In the genomic region with DNA sequence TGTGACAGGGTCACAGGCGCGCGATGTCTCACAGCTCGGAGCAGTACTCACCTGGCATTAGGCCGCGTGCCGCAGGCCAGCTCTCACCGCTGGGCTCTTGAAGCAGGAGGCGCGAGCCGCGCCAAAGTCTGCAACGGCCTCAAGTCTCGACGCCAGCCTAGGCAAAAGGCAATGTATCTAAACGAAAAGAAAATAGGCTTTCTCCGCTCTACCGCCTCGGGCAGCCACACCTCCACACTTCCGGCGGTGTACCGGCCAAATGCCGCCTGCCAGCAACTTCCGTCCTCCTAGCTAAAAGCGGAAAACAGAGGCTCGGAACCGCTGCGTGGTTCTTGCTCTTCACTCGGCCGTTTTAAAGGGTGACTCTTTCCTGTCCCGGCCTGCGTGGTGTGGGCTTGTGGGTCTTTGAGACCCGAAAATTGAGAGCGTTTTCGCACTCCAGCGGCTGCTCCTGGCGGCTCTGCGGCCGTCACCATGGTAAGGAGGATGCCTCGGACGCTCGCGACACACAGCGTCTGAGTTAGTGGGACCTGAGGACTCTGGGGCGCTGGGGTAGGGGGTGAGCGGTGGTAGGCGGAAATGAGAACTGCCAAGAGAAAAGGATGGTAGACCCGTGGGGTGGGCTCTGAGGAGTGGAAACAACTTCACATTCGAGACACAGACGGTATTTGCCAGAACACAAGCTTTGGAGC, we compare ENCODE assay signal across 1 cellular context.
A peak's percentile ranks its signal among the peaks of the same experiment; 100 is the strongest.
TF ChIP-seq lines count a peak whose summit lies in the region.

A gene with protein sequence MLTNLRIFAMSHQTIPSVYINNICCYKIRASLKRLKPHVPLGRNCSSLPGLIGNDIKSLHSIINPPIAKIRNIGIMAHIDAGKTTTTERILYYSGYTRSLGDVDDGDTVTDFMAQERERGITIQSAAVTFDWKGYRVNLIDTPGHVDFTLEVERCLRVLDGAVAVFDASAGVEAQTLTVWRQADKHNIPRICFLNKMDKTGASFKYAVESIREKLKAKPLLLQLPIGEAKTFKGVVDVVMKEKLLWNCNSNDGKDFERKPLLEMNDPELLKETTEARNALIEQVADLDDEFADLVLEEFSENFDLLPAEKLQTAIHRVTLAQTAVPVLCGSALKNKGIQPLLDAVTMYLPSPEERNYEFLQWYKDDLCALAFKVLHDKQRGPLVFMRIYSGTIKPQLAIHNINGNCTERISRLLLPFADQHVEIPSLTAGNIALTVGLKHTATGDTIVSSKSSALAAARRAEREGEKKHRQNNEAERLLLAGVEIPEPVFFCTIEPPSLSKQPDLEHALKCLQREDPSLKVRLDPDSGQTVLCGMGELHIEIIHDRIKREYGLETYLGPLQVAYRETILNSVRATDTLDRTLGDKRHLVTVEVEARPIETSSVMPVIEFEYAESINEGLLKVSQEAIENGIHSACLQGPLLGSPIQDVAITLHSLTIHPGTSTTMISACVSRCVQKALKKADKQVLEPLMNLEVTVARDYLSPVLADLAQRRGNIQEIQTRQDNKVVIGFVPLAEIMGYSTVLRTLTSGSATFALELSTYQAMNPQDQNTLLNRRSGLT (minus strand): TSS at position 231 of the 692 bp plus-strand sequence. CDS start 3,375 bp downstream, outside the sequence.
Gene NSA2 (plus strand): TSS at position 363 of the 692 bp plus-strand sequence. CDS start 112 bp downstream, at position 475.

TF ChIP-seq in K562, 482 proteins besides CTCF, POLR2A, EP300 and RAD21 (continued from another document and continues in another):
- TF ChIP-seq, protein P1, sequence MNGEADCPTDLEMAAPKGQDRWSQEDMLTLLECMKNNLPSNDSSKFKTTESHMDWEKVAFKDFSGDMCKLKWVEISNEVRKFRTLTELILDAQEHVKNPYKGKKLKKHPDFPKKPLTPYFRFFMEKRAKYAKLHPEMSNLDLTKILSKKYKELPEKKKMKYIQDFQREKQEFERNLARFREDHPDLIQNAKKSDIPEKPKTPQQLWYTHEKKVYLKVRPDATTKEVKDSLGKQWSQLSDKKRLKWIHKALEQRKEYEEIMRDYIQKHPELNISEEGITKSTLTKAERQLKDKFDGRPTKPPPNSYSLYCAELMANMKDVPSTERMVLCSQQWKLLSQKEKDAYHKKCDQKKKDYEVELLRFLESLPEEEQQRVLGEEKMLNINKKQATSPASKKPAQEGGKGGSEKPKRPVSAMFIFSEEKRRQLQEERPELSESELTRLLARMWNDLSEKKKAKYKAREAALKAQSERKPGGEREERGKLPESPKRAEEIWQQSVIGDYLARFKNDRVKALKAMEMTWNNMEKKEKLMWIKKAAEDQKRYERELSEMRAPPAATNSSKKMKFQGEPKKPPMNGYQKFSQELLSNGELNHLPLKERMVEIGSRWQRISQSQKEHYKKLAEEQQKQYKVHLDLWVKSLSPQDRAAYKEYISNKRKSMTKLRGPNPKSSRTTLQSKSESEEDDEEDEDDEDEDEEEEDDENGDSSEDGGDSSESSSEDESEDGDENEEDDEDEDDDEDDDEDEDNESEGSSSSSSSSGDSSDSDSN (IDR thresholded peaks at IDR 0.05; ENCODE audit: borderline replicate concordance in 1 of 2, low read depth in 2 of 2, low read length in 2 of 2) = peak; percentile 85 to 91; a peak in 3 of 4 replicates
- TF ChIP-seq ZNF639 (CRISPR knock-in tag; conservative IDR thresholded peaks at IDR 0.05 in 1 of 2, IDR thresholded peaks at IDR 0.05 in 1 of 2) = no peak; a peak in 1 of 4 replicates
- peak; percentile 55 for TF ChIP-seq VEZF1 (CRISPR knock-in tag; IDR thresholded peaks at IDR 0.05)
- 0 out of 2 replicates have a peak, but pooled peaks have one; percentile 18 for TF ChIP-seq KLF6 (CRISPR knock-in tag; IDR thresholded peaks at IDR 0.05; ENCODE audit: borderline replicate concordance)
- TF ChIP-seq, protein P2, sequence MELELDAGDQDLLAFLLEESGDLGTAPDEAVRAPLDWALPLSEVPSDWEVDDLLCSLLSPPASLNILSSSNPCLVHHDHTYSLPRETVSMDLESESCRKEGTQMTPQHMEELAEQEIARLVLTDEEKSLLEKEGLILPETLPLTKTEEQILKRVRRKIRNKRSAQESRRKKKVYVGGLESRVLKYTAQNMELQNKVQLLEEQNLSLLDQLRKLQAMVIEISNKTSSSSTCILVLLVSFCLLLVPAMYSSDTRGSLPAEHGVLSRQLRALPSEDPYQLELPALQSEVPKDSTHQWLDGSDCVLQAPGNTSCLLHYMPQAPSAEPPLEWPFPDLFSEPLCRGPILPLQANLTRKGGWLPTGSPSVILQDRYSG (tag; conservative IDR thresholded peaks at IDR 0.05; ENCODE audit: low read depth) = 0 out of 2 replicates have a peak, but pooled peaks have one; percentile 53
- TF ChIP-seq NFRKB (IDR thresholded peaks at IDR 0.05; ENCODE audit: low read depth) = peak; percentile 40; the same call in 1 of the 2 replicates
- no peak for TF ChIP-seq ZNF696 (CRISPR knock-in tag; conservative IDR thresholded peaks at IDR 0.05)
- peak; percentile 94 for TF ChIP-seq EP400 (IDR thresholded peaks at IDR 0.05)
- 0 out of 4 replicates have a peak, but pooled peaks of 1 of the 2 experiments have one; percentile 11 for TF ChIP-seq TBL1XR1 (IDR thresholded peaks at IDR 0.05; ENCODE audit: low read length in 2 of 2)
- TF ChIP-seq KAT7 (CRISPR knock-in tag; IDR thresholded peaks at IDR 0.05; ENCODE audit: borderline replicate concordance) = peak; percentile 39; the same call in 1 of the 2 replicates
- peak; percentile 98 to 100 (median 100) for TF ChIP-seq ZBTB11 (CRISPR knock-in tag; IDR thresholded peaks at IDR 0.05)
- no peak for TF ChIP-seq ZNF134 (CRISPR knock-in tag; conservative IDR thresholded peaks at IDR 0.05)
- no peak for TF ChIP-seq STAT6 (CRISPR knock-in tag; IDR thresholded peaks at IDR 0.05)
- TF ChIP-seq TCF7 (IDR thresholded peaks at IDR 0.05; ENCODE audit: borderline replicate concordance) = peak; percentile 89; the same call in 1 of the 2 replicates
- peak; percentile 18; the same call in 1 of the 2 replicates for TF ChIP-seq SPI1 (IDR thresholded peaks at IDR 0.05; ENCODE audit: borderline replicate concordance, low read depth, low read length)
- TF ChIP-seq, protein P3, sequence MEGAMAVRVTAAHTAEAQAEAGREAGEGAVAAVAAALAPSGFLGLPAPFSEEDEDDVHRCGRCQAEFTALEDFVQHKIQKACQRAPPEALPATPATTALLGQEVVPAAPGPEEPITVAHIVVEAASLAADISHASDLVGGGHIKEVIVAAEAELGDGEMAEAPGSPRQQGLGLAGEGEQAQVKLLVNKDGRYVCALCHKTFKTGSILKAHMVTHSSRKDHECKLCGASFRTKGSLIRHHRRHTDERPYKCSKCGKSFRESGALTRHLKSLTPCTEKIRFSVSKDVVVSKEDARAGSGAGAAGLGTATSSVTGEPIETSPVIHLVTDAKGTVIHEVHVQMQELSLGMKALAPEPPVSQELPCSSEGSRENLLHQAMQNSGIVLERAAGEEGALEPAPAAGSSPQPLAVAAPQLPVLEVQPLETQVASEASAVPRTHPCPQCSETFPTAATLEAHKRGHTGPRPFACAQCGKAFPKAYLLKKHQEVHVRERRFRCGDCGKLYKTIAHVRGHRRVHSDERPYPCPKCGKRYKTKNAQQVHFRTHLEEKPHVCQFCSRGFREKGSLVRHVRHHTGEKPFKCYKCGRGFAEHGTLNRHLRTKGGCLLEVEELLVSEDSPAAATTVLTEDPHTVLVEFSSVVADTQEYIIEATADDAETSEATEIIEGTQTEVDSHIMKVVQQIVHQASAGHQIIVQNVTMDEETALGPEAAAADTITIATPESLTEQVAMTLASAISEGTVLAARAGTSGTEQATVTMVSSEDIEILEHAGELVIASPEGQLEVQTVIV (CRISPR knock-in tag; IDR thresholded peaks at IDR 0.05; ENCODE audit: borderline replicate concordance) = no peak
- 0 out of 2 replicates have a peak, but pooled peaks have one; percentile 35 for TF ChIP-seq ZNF124 (CRISPR knock-in tag; IDR thresholded peaks at IDR 0.05)
- peak; percentile 99 for TF ChIP-seq ZEB2 (IDR thresholded peaks at IDR 0.05)
- TF ChIP-seq HDAC1 (IDR thresholded peaks at IDR 0.05) = peak in 1 of 2 experiments; percentile 76; a peak in 2 of 4 replicates
- TF ChIP-seq FOXK2 (conservative IDR thresholded peaks at IDR 0.05 in 1 of 2, IDR thresholded peaks at IDR 0.05 in 1 of 2; ENCODE audit: low read depth in 2 of 2) = peak; percentile 67 to 79
- TF ChIP-seq SNIP1 (IDR thresholded peaks at IDR 0.05; ENCODE audit: low read depth) = 0 out of 2 replicates have a peak, but pooled peaks have one; percentile 54
- peak; percentile 91 for TF ChIP-seq SUPT5H (IDR thresholded peaks at IDR 0.05)
- TF ChIP-seq, protein P4, sequence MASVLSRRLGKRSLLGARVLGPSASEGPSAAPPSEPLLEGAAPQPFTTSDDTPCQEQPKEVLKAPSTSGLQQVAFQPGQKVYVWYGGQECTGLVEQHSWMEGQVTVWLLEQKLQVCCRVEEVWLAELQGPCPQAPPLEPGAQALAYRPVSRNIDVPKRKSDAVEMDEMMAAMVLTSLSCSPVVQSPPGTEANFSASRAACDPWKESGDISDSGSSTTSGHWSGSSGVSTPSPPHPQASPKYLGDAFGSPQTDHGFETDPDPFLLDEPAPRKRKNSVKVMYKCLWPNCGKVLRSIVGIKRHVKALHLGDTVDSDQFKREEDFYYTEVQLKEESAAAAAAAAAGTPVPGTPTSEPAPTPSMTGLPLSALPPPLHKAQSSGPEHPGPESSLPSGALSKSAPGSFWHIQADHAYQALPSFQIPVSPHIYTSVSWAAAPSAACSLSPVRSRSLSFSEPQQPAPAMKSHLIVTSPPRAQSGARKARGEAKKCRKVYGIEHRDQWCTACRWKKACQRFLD (CRISPR knock-in tag; IDR thresholded peaks at IDR 0.05) = peak; percentile 70; the same call in 1 of the 2 replicates
- TF ChIP-seq SRF (CRISPR knock-in tag; IDR thresholded peaks at IDR 0.05) = 0 out of 4 replicates have a peak, but pooled peaks of 1 of the 2 experiments have one; percentile 29
- TF ChIP-seq ZBTB7A (IDR thresholded peaks at IDR 0.05; ENCODE audit: borderline replicate concordance, control insufficient read depth, low read depth, low read length) = peak; percentile 82
- no peak for TF ChIP-seq ATF2 (CRISPR knock-in tag; IDR thresholded peaks at IDR 0.05)
- TF ChIP-seq SP2 (IDR thresholded peaks at IDR 0.05; ENCODE audit: extremely low read depth, low read depth, low read length, poor library complexity, severe bottlenecking) = no peak
